ENCODE assay signal across 8 cellular contexts in the genomic region with DNA sequence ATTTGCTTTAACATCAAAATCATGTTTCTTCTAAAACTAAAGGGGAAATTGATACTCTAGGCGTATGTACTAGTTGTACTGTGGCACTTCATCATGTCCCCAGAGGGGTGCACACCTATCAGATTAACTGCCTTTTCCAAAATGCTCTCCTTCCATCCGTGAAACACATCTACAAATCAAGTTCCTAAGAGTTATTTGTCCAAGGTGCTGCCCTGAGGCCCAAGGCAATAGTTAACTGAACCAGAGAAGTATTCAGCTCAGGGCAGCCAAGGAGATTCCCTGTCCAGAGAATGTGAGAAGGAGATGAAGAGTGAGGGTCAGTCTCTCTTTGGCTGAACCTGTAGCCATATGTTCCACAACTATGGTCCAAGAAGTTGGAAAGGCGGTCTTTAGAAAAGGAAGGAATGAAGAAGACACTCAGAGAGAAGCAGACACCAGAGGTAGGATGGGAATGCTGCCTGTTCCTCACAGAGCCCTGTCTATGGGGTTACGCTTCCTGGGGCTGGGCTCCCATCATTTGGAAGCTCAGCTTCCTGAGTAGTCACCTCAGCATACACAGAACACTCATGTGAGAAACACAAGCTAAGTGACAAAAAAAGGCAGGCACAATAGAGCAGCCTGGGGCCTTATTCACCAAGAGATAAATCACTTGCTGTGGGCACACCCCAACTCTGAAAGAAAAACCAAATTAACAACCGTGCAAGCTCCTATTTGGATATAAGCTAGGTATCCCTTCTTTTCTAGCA. TPM values are rescaled to one million over a fixed set of nuclear protein-coding genes. Genes with fewer than 3 reads are reported as not detected.
A peak's percentile ranks its signal among the peaks of the same experiment; 100 is the strongest.
DNase-seq lines count a peak whose midpoint lies in the region; ATAC-seq and TF ChIP-seq lines count a peak whose summit lies in the region.

No MANE protein-coding gene starts in this region.

- ATAC-seq in GM19023 (IDR thresholded peaks at IDR 0.05; ENCODE audit: unreplicated experiment) (peak; percentile 26), HG02642 (IDR thresholded peaks at IDR 0.05; ENCODE audit: poor library complexity, unreplicated experiment) (peak; percentile 21), SK-N-SH treated with all-trans-retinoic acid at 6 μM for 48 hours (peak; percentile 52)
- peak; percentile 40 to 67 for ATAC-seq in natural killer cell treated with Interleukin-12 subunit alpha and Interleukin-12 subunit beta and Interleukin-15 and Interleukin-18, amount 100 ng/mL, for 72 hours

- H3K36me3 Mint-ChIP-seq in natural killer cell treated with Interleukin-12 subunit alpha and Interleukin-12 subunit beta and Interleukin-15 and Interleukin-18, amount 100 ng/mL, for 72 hours: peaks cover 6% of the 10 kb centered on the region

- DNase-seq in natural killer cell treated with Interleukin-12 subunit alpha and Interleukin-12 subunit beta and Interleukin-15 and Interleukin-18, amount 100 ng/mL, for 72 hours (ENCODE audit: low spot score): no peak
- DNase-seq in NCI-H1092 treated with DMSO at 0.1 percent for 48 hours (lab: John Stamatoyannopoulos, UW): no peak
- DNase-seq in A172 (ENCODE audit: low spot score): no peak
- no peak for DNase-seq in COLO668 (lab: John Stamatoyannopoulos, UW; ENCODE audit: unreplicated experiment)
- DNase-seq in stimulated activated CD4-positive, alpha-beta T cell treated with anti-CD3 and anti-CD28 coated beads, Interleukin-4, amount 100 ng/mL, for 1 hour: no peak

- no peaks in the 10 kb centered on the region for H3K9me3 Mint-ChIP-seq in natural killer cell treated with Interleukin-12 subunit alpha and Interleukin-12 subunit beta and Interleukin-15 and Interleukin-18, amount 100 ng/mL, for 72 hours

- H3K27me3 Mint-ChIP-seq in natural killer cell treated with Interleukin-12 subunit alpha and Interleukin-12 subunit beta and Interleukin-15 and Interleukin-18, amount 100 ng/mL, for 72 hours: no peaks in the 10 kb centered on the region

- H3K4me1 Mint-ChIP-seq in natural killer cell treated with Interleukin-12 subunit alpha and Interleukin-12 subunit beta and Interleukin-15 and Interleukin-18, amount 100 ng/mL, for 72 hours (ENCODE audit: low read depth in 2 of 2): peaks cover 69 to 80% of the 10 kb centered on the region in 2 donors

- peak overlapping the region; percentile 89 to 98 for H3K27ac Mint-ChIP-seq in natural killer cell treated with Interleukin-12 subunit alpha and Interleukin-12 subunit beta and Interleukin-15 and Interleukin-18, amount 100 ng/mL, for 72 hours

- H3K4me3 Mint-ChIP-seq in natural killer cell treated with Interleukin-12 subunit alpha and Interleukin-12 subunit beta and Interleukin-15 and Interleukin-18, amount 100 ng/mL, for 72 hours: peak overlapping the region; percentile 82

TF ChIP-seq in SK-N-SH treated with all-trans-retinoic acid at 6 μM for 48 hours, 23 proteins besides CTCF, POLR2A, EP300 and RAD21:
- TF ChIP-seq TCF4 (CRISPR knock-in tag; IDR thresholded peaks at IDR 0.05; ENCODE audit: borderline replicate concordance): no peak
- TF ChIP-seq, protein P1, sequence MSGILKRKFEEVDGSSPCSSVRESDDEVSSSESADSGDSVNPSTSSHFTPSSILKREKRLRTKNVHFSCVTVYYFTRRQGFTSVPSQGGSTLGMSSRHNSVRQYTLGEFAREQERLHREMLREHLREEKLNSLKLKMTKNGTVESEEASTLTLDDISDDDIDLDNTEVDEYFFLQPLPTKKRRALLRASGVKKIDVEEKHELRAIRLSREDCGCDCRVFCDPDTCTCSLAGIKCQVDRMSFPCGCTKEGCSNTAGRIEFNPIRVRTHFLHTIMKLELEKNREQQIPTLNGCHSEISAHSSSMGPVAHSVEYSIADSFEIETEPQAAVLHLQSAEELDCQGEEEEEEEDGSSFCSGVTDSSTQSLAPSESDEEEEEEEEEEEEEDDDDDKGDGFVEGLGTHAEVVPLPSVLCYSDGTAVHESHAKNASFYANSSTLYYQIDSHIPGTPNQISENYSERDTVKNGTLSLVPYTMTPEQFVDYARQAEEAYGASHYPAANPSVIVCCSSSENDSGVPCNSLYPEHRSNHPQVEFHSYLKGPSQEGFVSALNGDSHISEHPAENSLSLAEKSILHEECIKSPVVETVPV (CRISPR knock-in tag; IDR thresholded peaks at IDR 0.05): no peak
- TF ChIP-seq GLIS3 (CRISPR knock-in tag; IDR thresholded peaks at IDR 0.05): no peak
- TF ChIP-seq, protein P2, sequence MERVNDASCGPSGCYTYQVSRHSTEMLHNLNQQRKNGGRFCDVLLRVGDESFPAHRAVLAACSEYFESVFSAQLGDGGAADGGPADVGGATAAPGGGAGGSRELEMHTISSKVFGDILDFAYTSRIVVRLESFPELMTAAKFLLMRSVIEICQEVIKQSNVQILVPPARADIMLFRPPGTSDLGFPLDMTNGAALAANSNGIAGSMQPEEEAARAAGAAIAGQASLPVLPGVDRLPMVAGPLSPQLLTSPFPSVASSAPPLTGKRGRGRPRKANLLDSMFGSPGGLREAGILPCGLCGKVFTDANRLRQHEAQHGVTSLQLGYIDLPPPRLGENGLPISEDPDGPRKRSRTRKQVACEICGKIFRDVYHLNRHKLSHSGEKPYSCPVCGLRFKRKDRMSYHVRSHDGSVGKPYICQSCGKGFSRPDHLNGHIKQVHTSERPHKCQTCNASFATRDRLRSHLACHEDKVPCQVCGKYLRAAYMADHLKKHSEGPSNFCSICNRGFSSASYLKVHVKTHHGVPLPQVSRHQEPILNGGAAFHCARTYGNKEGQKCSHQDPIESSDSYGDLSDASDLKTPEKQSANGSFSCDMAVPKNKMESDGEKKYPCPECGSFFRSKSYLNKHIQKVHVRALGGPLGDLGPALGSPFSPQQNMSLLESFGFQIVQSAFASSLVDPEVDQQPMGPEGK (CRISPR knock-in tag; IDR thresholded peaks at IDR 0.05; ENCODE audit: borderline replicate concordance): no peak
- TF ChIP-seq SNAI2 (CRISPR knock-in tag; IDR thresholded peaks at IDR 0.05): no peak
TF ChIP-seq in SK-N-SH treated with all-trans-retinoic acid at 6 μM for 48 hours: peak in this region for 0.

RNA-seq across cellular contexts. Expression of a gene that starts 55.6 kb away (rescaled TPM):
- 100 to 1,000 TPM; 307 to 413 TPM for total RNA-seq in natural killer cell treated with Interleukin-12 subunit alpha and Interleukin-12 subunit beta and Interleukin-15 and Interleukin-18, amount 100 ng/mL, for 72 hours
- total RNA-seq in A172 (2014; rRNA removed; shearing (Covaris generic)): 8.7 and 16.2 TPM in 2 replicates

Comparison
In these comparisons a context has a peak if more than half of its experiments do, and no peak if none do; other contexts are left out.
1. RNA of a gene that starts 55.6 kb away (total RNA-seq): 307 to 413 TPM in natural killer cell treated with Interleukin-12 subunit alpha and Interleukin-12 subunit beta and Interleukin-15 and Interleukin-18, amount 100 ng/mL, for 72 hours; 8.7 to 16.2 TPM in A172; every median in the first group is over 10 times any median in the second.
2. Peak in every context shown above with its lines, with median percentiles within 50 percentile points of each other: ATAC-seq.